1 cellular context compared by ENCODE assay signal in genomic region chr14:35384386-35385041, GRCh38.
A peak's percentile ranks its signal among the peaks of the same experiment; 100 is the strongest.
TF ChIP-seq lines count a peak whose summit lies in the region.

No MANE protein-coding gene starts in this region.

TF ChIP-seq in HepG2, 621 proteins besides CTCF, POLR2A, EP300 and RAD21 (continued from another document and continues in another):
- TF ChIP-seq HNF1B (CRISPR knock-in tag; IDR thresholded peaks at IDR 0.05) (no peak; the same call in 1 of the 2 replicates), ZNF3 (CRISPR knock-in tag; IDR thresholded peaks at IDR 0.05) (no peak), ZSCAN30 (CRISPR knock-in tag; IDR thresholded peaks at IDR 0.05) (no peak), ZNF101 (CRISPR knock-in tag; IDR thresholded peaks at IDR 0.05; ENCODE audit: borderline replicate concordance, low read depth) (no peak), ZNF407 (CRISPR knock-in tag; IDR thresholded peaks at IDR 0.05; ENCODE audit: not compliant biosample characterization) (no peak), AGO2 (optimal IDR thresholded peaks at IDR 0.05; ENCODE audit: low read depth, low read length) (no peak), XRCC5 (optimal IDR thresholded peaks at IDR 0.05; ENCODE audit: low read length) (peak; percentile 83), ZNF605 (CRISPR knock-in tag; IDR thresholded peaks at IDR 0.05) (no peak), ZNF33A (CRISPR knock-in tag; IDR thresholded peaks at IDR 0.05; ENCODE audit: borderline replicate concordance) (no peak), HNF4A (CRISPR knock-in tag; IDR thresholded peaks at IDR 0.05) (peak; percentile 96), ZNF740 (CRISPR knock-in tag; IDR thresholded peaks at IDR 0.05) (no peak), NBN (conservative IDR thresholded peaks at IDR 0.05) (no peak), ZNF749 (CRISPR knock-in tag; IDR thresholded peaks at IDR 0.05; ENCODE audit: borderline replicate concordance) (peak; percentile 32; the same call in 1 of the 2 replicates), DNMT1 (CRISPR knock-in tag; IDR thresholded peaks at IDR 0.05) (no peak; the same call in 1 of the 2 replicates), POLR2G (IDR thresholded peaks at IDR 0.05; ENCODE audit: low read depth, low read length) (no peak), ZFP36 (IDR thresholded peaks at IDR 0.05; ENCODE audit: borderline replicate concordance, low read depth, low read length, partially characterized antibody) (no peak), ZNF891 (CRISPR knock-in tag; IDR thresholded peaks at IDR 0.05) (no peak; the same call in 1 of the 2 replicates), ZNF768 (CRISPR knock-in tag; IDR thresholded peaks at IDR 0.05) (no peak), JUNB (CRISPR knock-in tag; IDR thresholded peaks at IDR 0.05; ENCODE audit: borderline replicate concordance) (no peak), MEF2D (CRISPR knock-in tag; IDR thresholded peaks at IDR 0.05) (no peak; the same call in 1 of the 2 replicates), CEBPG (CRISPR knock-in tag; IDR thresholded peaks at IDR 0.05) (no peak; the same call in 1 of the 2 replicates), TBX3 (IDR thresholded peaks at IDR 0.05; ENCODE audit: borderline replicate concordance) (no peak), IKZF4 (CRISPR knock-in tag; IDR thresholded peaks at IDR 0.05; ENCODE audit: borderline replicate concordance, low read depth, not compliant biosample characterization) (peak; percentile 79), ETV5 (CRISPR knock-in tag; IDR thresholded peaks at IDR 0.05; ENCODE audit: borderline replicate concordance) (no peak; the same call in 1 of the 2 replicates), POLR2AphosphoS2 (IDR thresholded peaks at IDR 0.05; ENCODE audit: low read depth, low read length) (no peak), THAP7 (CRISPR knock-in tag; IDR thresholded peaks at IDR 0.05) (0 out of 2 replicates have a peak, but pooled peaks have one; percentile 19), GATA4 (IDR thresholded peaks at IDR 0.05; ENCODE audit: borderline replicate concordance, low read depth) (no peak), ZNF557 (CRISPR knock-in tag; IDR thresholded peaks at IDR 0.05) (peak; percentile 76; the same call in 1 of the 2 replicates), TP53 (CRISPR knock-in tag; conservative IDR thresholded peaks at IDR 0.05) (no peak), ZNF761 (CRISPR knock-in tag; conservative IDR thresholded peaks at IDR 0.05) (no peak), ZBTB20 (CRISPR knock-in tag; IDR thresholded peaks at IDR 0.05; ENCODE audit: borderline replicate concordance, low read depth) (no peak), ZNF17 (CRISPR knock-in tag; IDR thresholded peaks at IDR 0.05) (no peak), ZBTB7B (CRISPR knock-in tag; IDR thresholded peaks at IDR 0.05) (peak; percentile 22; the same call in 1 of the 2 replicates), SIX1 (CRISPR knock-in tag; IDR thresholded peaks at IDR 0.05; ENCODE audit: borderline replicate concordance) (no peak), RXRA (CRISPR knock-in tag; IDR thresholded peaks at IDR 0.05) (no peak; the same call in 1 of the 2 replicates), ZNF326 (CRISPR knock-in tag; IDR thresholded peaks at IDR 0.05; ENCODE audit: borderline replicate concordance) (peak; percentile 86; the same call in 1 of the 2 replicates), ZFP62 (CRISPR knock-in tag; IDR thresholded peaks at IDR 0.05) (no peak), ZNF224 (CRISPR knock-in tag; IDR thresholded peaks at IDR 0.05) (no peak), NRL (CRISPR knock-in tag; IDR thresholded peaks at IDR 0.05; ENCODE audit: borderline replicate concordance) (no peak), ZNF598 (CRISPR knock-in tag; IDR thresholded peaks at IDR 0.05; ENCODE audit: borderline replicate concordance) (peak; percentile 32; the same call in 1 of the 2 replicates), NFKB2 (CRISPR knock-in tag; IDR thresholded peaks at IDR 0.05; ENCODE audit: borderline replicate concordance) (no peak), MEIS2 (CRISPR knock-in tag; IDR thresholded peaks at IDR 0.05) (peak; percentile 11), MIER2 (CRISPR knock-in tag; IDR thresholded peaks at IDR 0.05) (no peak), NFIC (IDR thresholded peaks at IDR 0.05; ENCODE audit: low read length) (no peak), ZNF878 (CRISPR knock-in tag; IDR thresholded peaks at IDR 0.05) (no peak), FOXM1 (CRISPR knock-in tag; IDR thresholded peaks at IDR 0.05) (no peak), GPN1 (CRISPR knock-in tag; IDR thresholded peaks at IDR 0.05; ENCODE audit: borderline replicate concordance) (no peak), TOPORS (CRISPR knock-in tag; IDR thresholded peaks at IDR 0.05) (peak; percentile 85), MLX (CRISPR knock-in tag; IDR thresholded peaks at IDR 0.05) (no peak; the same call in 1 of the 2 replicates), MNT (IDR thresholded peaks at IDR 0.05) (no peak), ZNF784 (CRISPR knock-in tag; IDR thresholded peaks at IDR 0.05; ENCODE audit: borderline replicate concordance) (no peak), PREB (CRISPR knock-in tag; IDR thresholded peaks at IDR 0.05) (0 out of 2 replicates have a peak, but pooled peaks have one; percentile 51), FOXO4 (CRISPR knock-in tag; conservative IDR thresholded peaks at IDR 0.05) (no peak), MYNN (CRISPR knock-in tag; IDR thresholded peaks at IDR 0.05; ENCODE audit: low read depth) (no peak; the same call in 1 of the 2 replicates), ATF7-NPFF (CRISPR knock-in tag; IDR thresholded peaks at IDR 0.05; ENCODE audit: low read depth) (no peak; the same call in 1 of the 2 replicates), FOXK1 (CRISPR knock-in tag; IDR thresholded peaks at IDR 0.05; ENCODE audit: borderline replicate concordance, low read depth) (0 out of 2 replicates have a peak, but pooled peaks have one; percentile 23), ZFP36L1 (CRISPR knock-in tag; IDR thresholded peaks at IDR 0.05) (peak; percentile 80; the same call in 1 of the 2 replicates)
